Comparison of ENCODE assay signal across 20 cellular contexts in the genomic region with DNA sequence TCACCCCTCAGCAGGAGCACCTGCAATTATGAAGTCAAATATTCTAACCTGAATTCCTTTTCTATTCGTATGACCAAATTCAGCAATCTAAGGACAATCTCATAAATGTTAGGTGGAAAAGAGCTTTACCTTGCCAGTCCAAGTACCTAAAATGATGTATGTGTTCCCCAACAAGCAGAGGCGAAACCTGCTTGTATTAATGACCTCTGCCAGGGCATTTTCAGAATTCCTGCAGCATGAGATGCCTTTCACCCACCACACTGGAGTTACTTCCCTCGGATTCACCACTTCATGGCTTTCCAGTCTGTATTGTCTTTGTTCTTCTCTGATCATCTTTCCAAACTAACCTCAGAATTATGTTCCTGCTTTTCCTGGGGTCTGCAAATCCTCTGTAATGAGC. TPM values are rescaled to one million over a fixed set of nuclear protein-coding genes. Genes with fewer than 3 reads are reported as not detected.
"Had no signal": no experiment of that assay in that cellular context is flagged by ENCODE, and none has a peak within 500 bp of the region (broad histone marks: within the 10 kb centered on the region; RNA-seq: fewer than 3 reads in every experiment).

No MANE protein-coding gene starts in this region.

- H3K9me3 Mint-ChIP-seq: activated naive CD4-positive, alpha-beta T cell treated with anti-CD3 and anti-CD28 coated beads for 36 hours; activated naive CD8-positive, alpha-beta T cell treated with anti-CD3 and anti-CD28 coated beads, Interleukin-2, amount 10 ng/mL, durations not matched to agents 7 days and 5 days; activated T-cell treated with anti-CD3 and anti-CD28 coated beads, Interleukin-2, amount 50 U/mL, for 72 hours had no signal

- H3K4me1 Mint-ChIP-seq: activated naive CD8-positive, alpha-beta T cell treated with anti-CD3 and anti-CD28 coated beads, Interleukin-2, amount 10 ng/mL, durations not matched to agents 7 days and 5 days; naive B cell had no signal

- H3K27me3 Mint-ChIP-seq: type B pancreatic cell had no signal

- H3K4me3 ChIP-seq: spleen, thoracic aorta had no signal

- DNase-seq: activated CD4-positive, alpha-beta T cell treated with anti-CD3 and anti-CD28 coated beads, Interleukin-2, amount 50 U/mL, for 4 hours; activated effector memory CD4-positive, alpha-beta T cell treated with Interleukin-2 at 50 U/mL for 16 hours; activated naive CD4-positive, alpha-beta T cell treated with anti-CD3 and anti-CD28 coated beads for 36 hours; activated naive CD8-positive, alpha-beta T cell treated with anti-CD3 and anti-CD28 coated beads, Interleukin-2, amount 10 ng/mL, durations not matched to agents 7 days and 5 days; activated T-cell treated with anti-CD3 and anti-CD28 coated beads, Interleukin-2, amount 50 U/mL, for 72 hours; foreskin melanocyte; hippocampal formation; mesenchymal stem cell; naive B cell; occipital lobe; spleen; stimulated activated CD4-positive, alpha-beta T cell treated with anti-CD3 and anti-CD28 coated beads, Interleukin-4, amount 100 ng/mL, for 1 hour; stimulated activated naive CD4-positive, alpha-beta T cell treated with Interleukin-2 at 50 U/mL for 16 hours; T-helper 1 cell had no signal

- H3K36me3 Mint-ChIP-seq: activated naive CD8-positive, alpha-beta T cell treated with anti-CD3 and anti-CD28 coated beads, Interleukin-2, amount 10 ng/mL, durations not matched to agents 7 days and 5 days; naive B cell; type B pancreatic cell had no signal

- H3K4me3 Mint-ChIP-seq: activated naive CD4-positive, alpha-beta T cell treated with anti-CD3 and anti-CD28 coated beads for 36 hours; activated naive CD8-positive, alpha-beta T cell treated with anti-CD3 and anti-CD28 coated beads, Interleukin-2, amount 10 ng/mL, durations not matched to agents 7 days and 5 days; activated T-cell treated with anti-CD3 and anti-CD28 coated beads, Interleukin-2, amount 50 U/mL, for 72 hours; naive B cell; type B pancreatic cell had no signal

- H3K27ac Mint-ChIP-seq: activated naive CD4-positive, alpha-beta T cell treated with anti-CD3 and anti-CD28 coated beads for 36 hours; activated naive CD8-positive, alpha-beta T cell treated with anti-CD3 and anti-CD28 coated beads, Interleukin-2, amount 10 ng/mL, durations not matched to agents 7 days and 5 days; activated T-cell treated with anti-CD3 and anti-CD28 coated beads, Interleukin-2, amount 50 U/mL, for 72 hours; naive B cell; type B pancreatic cell had no signal

- H3K36me3 ChIP-seq: spleen, thoracic aorta had no signal

- H3K27ac ChIP-seq: spleen, thoracic aorta had no signal

- H3K9me3 ChIP-seq: spleen, thoracic aorta had no signal

- H3K4me1 ChIP-seq: spleen had no signal

- ATAC-seq: activated T-cell treated with anti-CD3 and anti-CD28 coated beads, Interleukin-2, amount 50 U/mL, for 72 hours had no signal

RNA-seq across cellular contexts. Expression of gene CASQ2, which starts 26.5 kb away (rescaled TPM):
- total RNA-seq: activated CD8-positive, alpha-beta memory T cell treated with anti-CD3 and anti-CD28 coated beads for 36 hours; activated naive CD4-positive, alpha-beta T cell treated with anti-CD3 and anti-CD28 coated beads for 36 hours; activated naive CD8-positive, alpha-beta T cell treated with anti-CD3 and anti-CD28 coated beads, Interleukin-2, amount 10 ng/mL, durations not matched to agents 7 days and 5 days; activated T-cell treated with anti-CD3 and anti-CD28 coated beads, Interleukin-2, amount 50 U/mL, for 72 hours; chondrocyte; renal cortical epithelial cell had no signal

RNA-seq across cellular contexts. Expression of gene NHLH2, which starts 46.0 kb away (rescaled TPM):
- total RNA-seq: activated CD8-positive, alpha-beta memory T cell treated with anti-CD3 and anti-CD28 coated beads for 36 hours; activated naive CD4-positive, alpha-beta T cell treated with anti-CD3 and anti-CD28 coated beads for 36 hours; activated naive CD8-positive, alpha-beta T cell treated with anti-CD3 and anti-CD28 coated beads, Interleukin-2, amount 10 ng/mL, durations not matched to agents 7 days and 5 days; chondrocyte; mucosa of gallbladder; spleen; thoracic aorta had no signal
